Comparison of ENCODE assay signal across 8 cellular contexts in genomic region chr7:23013715-23014649, GRCh38. TPM values are rescaled to one million over a fixed set of nuclear protein-coding genes. Genes with fewer than 3 reads are reported as not detected.
DNase-seq lines count a peak whose midpoint lies in the region; ATAC-seq and TF ChIP-seq lines count a peak whose summit lies in the region.

Gene HYCC1, minus strand, starts transcription at chr7:23014130. Its CDS starts 23,019 bp downstream, at chr7:22991111.

- TF ChIP-seq CTCF in coronary artery (IDR thresholded peaks at IDR 0.05) = peak; percentile 53

- peaks cover 10% of the 10 kb centered on the region for H3K9me3 Mint-ChIP-seq in activated CD4-positive, alpha-beta T cell treated with anti-CD3 and anti-CD28 coated beads, Interleukin-2, amount 10 ng/mL, durations not matched to agents 24 days and 14 days

- peaks cover 29% of the 10 kb centered on the region for H3K4me1 Mint-ChIP-seq in activated CD4-positive, alpha-beta T cell treated with anti-CD3 and anti-CD28 coated beads, Interleukin-2, amount 10 ng/mL, durations not matched to agents 24 days and 14 days

- H3K4me3 ChIP-seq in coronary artery = peak within 1 kb of the TSS; percentile 96

- peak; percentile 81 to 100 (median 97) for DNase-seq in C1 segment of cervical spinal cord (lab: John Stamatoyannopoulos, UW)
- DNase-seq in NCI-H526 (lab: John Stamatoyannopoulos, UW) = peak; percentile 96 to 98
- DNase-seq in activated CD4-positive, alpha-beta T cell treated with anti-CD3 and anti-CD28 coated beads, Interleukin-2, amount 10 ng/mL, durations not matched to agents 24 days and 14 days = peak; percentile 100
- peak; percentile 100 for DNase-seq in coronary artery (ENCODE audit: low spot score)
- DNase-seq in left kidney (ENCODE audit: low read depth, low spot score) = peak; percentile 99
- peak; percentile 99 for DNase-seq in stimulated activated CD4-positive, alpha-beta T cell treated with anti-CD3 and anti-CD28 coated beads, Interleukin-2, amount 100 ng/mL, for 24 hours

- ATAC-seq in GM19324 (IDR thresholded peaks at IDR 0.05; ENCODE audit: low FRiP score, unreplicated experiment) (peak; percentile 98), HG03469 (IDR thresholded peaks at IDR 0.05; ENCODE audit: unreplicated experiment) (peak; percentile 86)

- peak within 1 kb of the TSS; percentile 88 for H3K27ac Mint-ChIP-seq in activated CD4-positive, alpha-beta T cell treated with anti-CD3 and anti-CD28 coated beads, Interleukin-2, amount 10 ng/mL, durations not matched to agents 24 days and 14 days

- H3K27me3 Mint-ChIP-seq in activated CD4-positive, alpha-beta T cell treated with anti-CD3 and anti-CD28 coated beads, Interleukin-2, amount 10 ng/mL, durations not matched to agents 24 days and 14 days = no peaks in the 10 kb centered on the region

- H3K36me3 Mint-ChIP-seq in activated CD4-positive, alpha-beta T cell treated with anti-CD3 and anti-CD28 coated beads, Interleukin-2, amount 10 ng/mL, durations not matched to agents 24 days and 14 days (ENCODE audit: low read depth) = peaks cover 2% of the 10 kb centered on the region

- peak within 1 kb of the TSS; percentile 92 for H3K4me3 Mint-ChIP-seq in activated CD4-positive, alpha-beta T cell treated with anti-CD3 and anti-CD28 coated beads, Interleukin-2, amount 10 ng/mL, durations not matched to agents 24 days and 14 days

- intact Hi-C loops in activated CD4-positive, alpha-beta T cell treated with anti-CD3 and anti-CD28 coated beads, Interleukin-2, amount 10 ng/mL, durations not matched to agents 24 days and 14 days (cut with micrococcal nuclease) = loop anchor here (1.0 to 5.0 kb wide), 9 partner anchors 13 to 1587 kb away; partner anchors contain the start of genes SP4, TOMM7 and TRA2A

- peak within 1 kb of the TSS; percentile 87 to 92 for H3K27ac ChIP-seq in coronary artery

RNA-seq across cellular contexts. Expression of gene HYCC1, which starts in this region (rescaled TPM):
- total RNA-seq in activated CD4-positive, alpha-beta T cell treated with anti-CD3 and anti-CD28 coated beads, Interleukin-2, amount 10 ng/mL, durations not matched to agents 24 days and 14 days = 33.7 and 41.5 TPM in 2 replicates

Comparison
In these comparisons a context has a peak if more than half of its experiments do, and no peak if none do; other contexts are left out.
1. Peak in every context shown above with its lines: DNase-seq, ATAC-seq, H3K4me3 ChIP-seq and H3K27ac ChIP-seq.